1 cellular context compared by ENCODE assay signal in genomic region chr12:111440631-111441030, GRCh38.
TF ChIP-seq lines count a peak whose summit lies in the region.

No MANE protein-coding gene starts in this region.

TF ChIP-seq in HepG2, 621 proteins besides CTCF, POLR2A, EP300 and RAD21:
- TF ChIP-seq SSRP1 (CRISPR knock-in tag; IDR thresholded peaks at IDR 0.05) (0 out of 2 replicates have a peak, but pooled peaks have one; percentile 15), ZSCAN25 (CRISPR knock-in tag; IDR thresholded peaks at IDR 0.05) (no peak)
TF ChIP-seq in HepG2: peak in this region for 1.
